ENCODE assay signal across 8 cellular contexts in the genomic region with DNA sequence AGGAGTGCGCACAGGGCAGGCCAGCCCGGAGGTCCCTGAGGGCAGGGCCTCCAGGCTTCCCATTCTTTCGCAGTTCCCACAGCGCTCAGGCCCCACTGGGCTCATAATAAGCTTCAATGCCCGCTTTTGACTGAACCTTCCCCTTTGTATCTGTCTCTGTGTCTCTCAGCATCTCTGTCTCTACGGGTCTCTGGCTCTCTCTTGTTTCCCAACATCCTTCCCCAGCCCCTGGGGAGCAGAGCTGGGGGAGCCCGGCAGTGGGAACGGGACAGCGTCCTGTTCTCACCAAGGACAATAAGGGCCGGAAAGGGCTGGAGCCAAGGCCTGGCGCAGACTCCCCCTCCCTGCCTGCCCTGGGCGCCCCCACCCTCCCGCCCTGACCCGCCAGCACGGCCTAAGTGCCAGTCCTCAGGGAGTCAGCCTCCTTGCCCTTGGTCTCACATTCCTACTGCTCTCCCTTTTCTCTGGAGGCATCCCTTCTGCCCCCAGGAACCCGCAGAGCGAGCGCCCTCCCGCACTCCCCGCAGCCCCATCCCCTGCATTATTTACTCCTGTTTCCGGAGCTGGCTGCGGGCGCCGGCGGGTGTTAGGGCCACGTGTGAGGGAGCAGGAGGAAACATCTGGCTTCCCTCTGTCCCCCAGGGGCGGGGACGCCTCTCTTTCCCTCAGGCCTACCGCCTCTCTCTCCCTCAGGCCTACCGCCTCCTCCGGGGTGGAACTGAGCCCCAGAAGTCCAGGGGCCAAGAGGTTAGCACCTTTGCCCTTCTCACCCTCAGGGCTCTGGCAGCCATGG. TPM values are rescaled to one million over a fixed set of nuclear protein-coding genes. Genes with fewer than 3 reads are reported as not detected.
A peak's percentile ranks its signal among the peaks of the same experiment; 100 is the strongest.
DNase-seq lines count a peak whose midpoint lies in the region; ATAC-seq and TF ChIP-seq lines count a peak whose summit lies in the region.

No MANE protein-coding gene starts in this region.

- no peaks in the 10 kb centered on the region for H3K27me3 Mint-ChIP-seq in T-cell

- no peaks in the 10 kb centered on the region for H3K9me3 ChIP-seq in Karpas-422 (ENCODE audit: low read length)
- H3K9me3 ChIP-seq in ectodermal cell (ENCODE audit: control insufficient read depth, low read length) = no peaks in the 10 kb centered on the region

- H3K79me2 ChIP-seq in Karpas-422 (ENCODE audit: low read length) = peaks cover 3% of the 10 kb centered on the region; the same call in 1 of the 2 replicates

- DNase-seq in AML-193 (lab: John Stamatoyannopoulos, UW) = peak; percentile 81 to 84
- DNase-seq in Karpas-422 = peak; percentile 44
- peak; percentile 90 to 97 for DNase-seq in lung microvascular endothelial cell (ENCODE audit: low read depth in 2 of 2)
- no peak for DNase-seq in activated CD4-positive, CD25-positive, alpha-beta regulatory T cell (lab: John Stamatoyannopoulos, UW)
- no peak for DNase-seq in omental fat pad (ENCODE audit: low spot score)
- no peak for DNase-seq in T-cell

- H2AFZ ChIP-seq in Karpas-422 (ENCODE audit: low read length) = peak overlapping the region; percentile 63; the same call in 1 of the 2 replicates

- no peaks in the 10 kb centered on the region for H3K9me2 ChIP-seq in Karpas-422 (replicated peaks; ENCODE audit: insufficient read depth, low read length)

- peaks cover 9% of the 10 kb centered on the region; the same call in 1 of the 2 replicates for H3K36me3 ChIP-seq in Karpas-422 (ENCODE audit: insufficient read depth, low read length)
- H3K36me3 ChIP-seq in ectodermal cell (ENCODE audit: control insufficient read depth, insufficient read depth, low read length) = no peaks in the 10 kb centered on the region

- ATAC-seq in omental fat pad (ENCODE audit: low FRiP score) (no peak), GM21576 (IDR thresholded peaks at IDR 0.05; ENCODE audit: unreplicated experiment) (no peak), T-cell (replicated peaks in 1 of 4) (no peak)

- H3K9ac ChIP-seq in Karpas-422 (ENCODE audit: low read length) = peak overlapping the region; percentile 64

- H3K27ac ChIP-seq in Karpas-422 (ENCODE audit: low read length) (no peak overlapping the region), ectodermal cell (ENCODE audit: insufficient read depth, low read depth, low read length, poor library complexity, severe bottlenecking) (peak overlapping the region; percentile 44)

- peaks cover 10% of the 10 kb centered on the region for H3K36me3 Mint-ChIP-seq in T-cell

- H3K4me3 ChIP-seq in Karpas-422 (ENCODE audit: low read length) (peak overlapping the region; percentile 60; the same call in 1 of the 2 replicates), ectodermal cell (ENCODE audit: insufficient read depth, low read depth, low read length) (peak overlapping the region; percentile 10)

- peak overlapping the region in 1 of 3 donors; percentile 70 for H3K4me3 Mint-ChIP-seq in T-cell

- H3K27me3 ChIP-seq in Karpas-422 (ENCODE audit: low read length) (no peaks in the 10 kb centered on the region), ectodermal cell (ENCODE audit: control insufficient read depth, insufficient read depth, low read length, poor library complexity, severe bottlenecking) (no peaks in the 10 kb centered on the region)

- no peaks in the 10 kb centered on the region for H3K9me3 Mint-ChIP-seq in T-cell

- no peak overlapping the region for H3K27ac Mint-ChIP-seq in T-cell

- H3K4me1 ChIP-seq in Karpas-422 (ENCODE audit: low read length) = peaks cover 14% of the 10 kb centered on the region
- peaks cover 12% of the 10 kb centered on the region for H3K4me1 ChIP-seq in ectodermal cell (ENCODE audit: control insufficient read depth, insufficient read depth, low read length)

- peak overlapping the region; percentile 73 for H3K4me2 ChIP-seq in Karpas-422 (ENCODE audit: low read depth, low read length, poor library complexity, severe bottlenecking)

- WGBS in ectodermal cell, 2 experiments = 62 to 69% methylated on average over 31 of the region's 31 CpGs

- POLR2A ChIA-PET in T-cell (lab: Charles Lee) = no interaction called here

- H3K4me1 Mint-ChIP-seq in T-cell = peaks cover 13 to 20% (median 18%) of the 10 kb centered on the region in 3 donors

- TF ChIP-seq CTCF in omental fat pad (IDR thresholded peaks at IDR 0.05) = no peak

- no peaks in the 10 kb centered on the region for H4K20me1 ChIP-seq in Karpas-422 (ENCODE audit: insufficient read depth, low read depth, low read length)

- CTCF ChIA-PET in T-cell (lab: Charles Lee) = interaction anchor here (0.6 to 3.4 kb wide), 13 partner anchors 9 to 82 kb away, joined by 3 to 29 read pairs (median 4); a partner anchor contains a TSS

RNA-seq across cellular contexts. Expression of a gene that starts 6.5 kb away (rescaled TPM):
- total RNA-seq in Karpas-422 (2014; rRNA removed; shearing (Covaris generic); ENCODE audit: low replicate concordance) = 237 and 400 TPM in 2 replicates
- polyA plus RNA-seq in ectodermal cell (2013, experiment 1 of 4) = 127 TPM
- polyA plus RNA-seq in ectodermal cell (2013, experiment 2 of 4) = 122 TPM
- polyA plus RNA-seq in ectodermal cell (2013, experiment 3 of 4) = 136 TPM
- polyA plus RNA-seq in ectodermal cell (2013, experiment 4 of 4) = 141 TPM
- total RNA-seq in lung microvascular endothelial cell = 169 and 232 TPM in 2 replicates
- total RNA-seq in omental fat pad = 100 to 1,000 TPM in 2 of 4 donors, 10 to 100 TPM in 2; 77.9 to 171 (median 99.7) TPM
- 100 to 1,000 TPM in 4 of 5 donors, 10 to 100 TPM in 1; 93.6 to 150 (median 138) TPM for total RNA-seq in T-cell

RNA-seq across cellular contexts. Expression of a gene that starts 7.1 kb away (rescaled TPM):
- 5.1 and 19.2 TPM in 2 replicates for total RNA-seq in Karpas-422 (2014; rRNA removed; shearing (Covaris generic); ENCODE audit: low replicate concordance)
- 13.7 TPM for polyA plus RNA-seq in ectodermal cell (2013, experiment 1 of 4)
- polyA plus RNA-seq in ectodermal cell (2013, experiment 2 of 4) = 15.0 TPM
- 10.9 TPM for polyA plus RNA-seq in ectodermal cell (2013, experiment 3 of 4)
- 12.3 TPM for polyA plus RNA-seq in ectodermal cell (2013, experiment 4 of 4)
- total RNA-seq in lung microvascular endothelial cell (1.2 and 2.4 TPM in 2 replicates), omental fat pad (1 to 10 TPM in 3 of 4 donors, under 1 TPM in 1; 0.36 to 1.4 (median 1.1) TPM), T-cell (10 to 100 TPM in 2 of 5 donors, 1 to 10 TPM in 3; 5.1 to 12.2 (median 9.8) TPM)

RNA-seq across cellular contexts. Expression of a gene that starts 26.2 kb away (rescaled TPM):
- total RNA-seq in Karpas-422 (2014; rRNA removed; shearing (Covaris generic); ENCODE audit: low replicate concordance) = 22.2 and 33.2 TPM in 2 replicates
- polyA plus RNA-seq in ectodermal cell (2013, experiment 1 of 4) = 50.7 TPM
- 43.9 TPM for polyA plus RNA-seq in ectodermal cell (2013, experiment 2 of 4)
- 77.0 TPM for polyA plus RNA-seq in ectodermal cell (2013, experiment 3 of 4)
- 83.1 TPM for polyA plus RNA-seq in ectodermal cell (2013, experiment 4 of 4)
- total RNA-seq in lung microvascular endothelial cell = 25.5 and 34.9 TPM in 2 replicates
- total RNA-seq in omental fat pad = 10 to 100 TPM; 32.5 to 70.8 (median 58.5) TPM
- total RNA-seq in T-cell = 10 to 100 TPM; 26.9 to 70.7 (median 64.5) TPM

RNA-seq across cellular contexts. Expression of a gene that starts 30.9 kb away (rescaled TPM):
- total RNA-seq in Karpas-422 (2014; rRNA removed; shearing (Covaris generic); ENCODE audit: low replicate concordance) = 47.8 and 56.5 TPM in 2 replicates
- 43.3 TPM for polyA plus RNA-seq in ectodermal cell (2013, experiment 1 of 4)
- 37.1 TPM for polyA plus RNA-seq in ectodermal cell (2013, experiment 2 of 4)
- polyA plus RNA-seq in ectodermal cell (2013, experiment 3 of 4) = 37.1 TPM
- polyA plus RNA-seq in ectodermal cell (2013, experiment 4 of 4) = 36.9 TPM
- total RNA-seq in lung microvascular endothelial cell (36.9 and 41.8 TPM in 2 replicates), omental fat pad (10 to 100 TPM; 26.8 to 40.6 (median 27.5) TPM), T-cell (10 to 100 TPM; 20.7 to 34.9 (median 30.8) TPM)

RNA-seq across cellular contexts. Expression of a gene that starts 38.9 kb away (rescaled TPM):
- not detected in 2 replicates for total RNA-seq in Karpas-422 (2014; rRNA removed; shearing (Covaris generic); ENCODE audit: low replicate concordance)
- 2.1 TPM for polyA plus RNA-seq in ectodermal cell (2013, experiment 1 of 4)
- 2.9 TPM for polyA plus RNA-seq in ectodermal cell (2013, experiment 2 of 4)
- 2.2 TPM for polyA plus RNA-seq in ectodermal cell (2013, experiment 3 of 4)
- polyA plus RNA-seq in ectodermal cell (2013, experiment 4 of 4) = 2.9 TPM
- total RNA-seq in lung microvascular endothelial cell (127 and 129 TPM in 2 replicates), omental fat pad (10 to 100 TPM; 29.2 to 61.7 (median 56.7) TPM), T-cell (1 to 10 TPM; 1.6 to 8.4 (median 5.1) TPM)

Comparison
In these comparisons a context has a peak if more than half of its experiments do, and no peak if none do; other contexts are left out.
1. DNase-seq: peak in AML-193 (2 of 2), Karpas-422 (single experiment) and lung microvascular endothelial cell (2 of 2); none in activated CD4-positive, CD25-positive, alpha-beta regulatory T cell (0 of 4), omental fat pad (single experiment) and T-cell (0 of 34).